ENCODE assay signal across 1 cellular context in the genomic region with DNA sequence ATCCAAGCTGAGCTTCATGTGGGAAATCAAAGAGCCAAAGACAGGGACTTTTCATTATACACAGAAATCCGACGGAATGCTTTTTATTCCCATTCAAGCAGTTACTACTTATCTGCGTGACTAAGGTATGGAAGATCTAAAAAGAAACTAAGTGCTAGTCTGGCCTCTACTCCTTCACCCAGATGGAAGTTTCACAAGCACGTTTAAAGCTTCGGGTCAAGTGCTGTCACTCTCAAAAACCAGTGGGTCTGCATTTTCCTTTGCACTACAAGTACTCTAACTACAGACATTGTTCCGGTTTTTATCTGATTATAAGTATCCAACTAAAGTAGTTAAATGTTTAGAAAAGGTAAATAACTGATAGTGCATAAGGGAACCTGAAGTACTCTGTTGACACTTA.
TF ChIP-seq lines count a peak whose summit lies in the region.

No MANE protein-coding gene starts in this region.

TF ChIP-seq in endothelial cell of umbilical vein, 7 proteins besides CTCF, POLR2A, EP300 and RAD21:
- TF ChIP-seq MYC (IDR thresholded peaks at IDR 0.05; ENCODE audit: low read depth, low read length) = no peak
- TF ChIP-seq GATA2 (IDR thresholded peaks at IDR 0.05; ENCODE audit: insufficient read depth, insufficient read length, low read depth, low read length) = no peak
